Comparison of ENCODE assay signal across 9 cellular contexts in the genomic region with DNA sequence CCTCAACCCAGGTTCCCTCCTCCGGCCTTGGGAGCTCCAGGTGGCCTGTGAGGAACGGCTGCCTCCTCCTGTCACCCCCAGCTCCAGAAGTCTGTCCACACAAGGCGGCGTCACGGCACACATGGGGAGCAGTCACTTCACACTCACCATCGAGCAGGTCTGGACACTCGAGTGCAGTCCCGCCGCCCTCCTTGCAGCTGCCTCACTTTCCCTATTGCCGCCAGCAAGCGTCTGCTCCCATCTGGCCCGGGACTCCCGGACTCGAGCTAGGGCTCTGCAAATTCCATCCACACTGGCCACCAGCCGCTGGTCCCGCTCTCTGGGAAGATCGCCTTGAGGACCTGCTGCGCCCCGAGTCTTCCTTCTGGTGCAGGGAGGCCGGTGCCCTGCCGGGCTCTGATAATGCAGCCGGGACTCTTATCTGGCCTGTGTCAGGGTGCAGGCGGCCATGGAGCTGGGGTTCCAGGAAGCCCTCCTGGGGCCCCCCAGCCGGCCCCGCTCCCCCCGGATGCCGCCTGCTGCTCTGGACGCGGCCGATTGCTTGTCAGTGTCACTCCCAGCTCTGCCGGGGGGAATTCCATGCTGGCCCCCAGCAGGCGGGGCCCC. TPM values are rescaled to one million over a fixed set of nuclear protein-coding genes. Genes with fewer than 3 reads are reported as not detected.
A peak's percentile ranks its signal among the peaks of the same experiment; 100 is the strongest.
DNase-seq lines count a peak whose midpoint lies in the region; ATAC-seq and TF ChIP-seq lines count a peak whose summit lies in the region.
"Had no signal": no experiment of that assay in that cellular context is flagged by ENCODE, and none has a peak within 500 bp of the region (broad histone marks: within the 10 kb centered on the region; RNA-seq: fewer than 3 reads in every experiment).

RIPOR3 (minus strand) TSS at position 564 of the 606 bp plus-strand sequence; CDS start at position 150, 414 bp downstream.

- H3K27ac ChIP-seq in psoas muscle = peak within 1 kb of the TSS; percentile 16

- no peak for TF ChIP-seq CTCF in psoas muscle (IDR thresholded peaks at IDR 0.05)

- peak within 1 kb of the TSS; percentile 63 for H3K4me3 ChIP-seq in psoas muscle

- H3K9me3 ChIP-seq in psoas muscle = no peaks in the 10 kb centered on the region

- no peaks in the 10 kb centered on the region for H3K4me1 ChIP-seq in psoas muscle

- intact Hi-C loops in left ventricle myocardium superior (cut with micrococcal nuclease) = no loop called here
- intact Hi-C loops in psoas muscle (cut with DNase I) = no loop called here

- H3K36me3 ChIP-seq in psoas muscle (ENCODE audit: insufficient read depth in 1 of 2, low read depth in 1 of 2) = no peaks in the 10 kb centered on the region

- peak; percentile 45 for DNase-seq in EL
- peak; percentile 16 for DNase-seq in activated CD8-positive, alpha-beta memory T cell treated with anti-CD3 and anti-CD28 coated beads, Interleukin-2, amount 50 U/mL, for 4 hours
- peak; percentile 66 for DNase-seq in left ventricle myocardium superior
- DNase-seq in psoas muscle = peak; percentile 37 to 69
- DNase-seq in stimulated activated CD4-positive, alpha-beta T cell treated with anti-CD3 and anti-CD28 coated beads, Interleukin-2, amount 100 ng/mL, for 48 hours = no peak
- DNase-seq in NCI-H128 (lab: John Stamatoyannopoulos, UW; ENCODE audit: unreplicated experiment) = no peak
- DNase-seq: SW 1271 had no signal

- WGBS in psoas muscle, 3 donors = 12 to 19% (median 16%) methylated on average over 31 to 32 of the region's 32 CpGs

- peaks cover 0 to 21% (median 0%) of the 10 kb centered on the region in 3 donors for H3K27me3 ChIP-seq in psoas muscle (ENCODE audit: insufficient read depth in 3 of 3, low read length in 2 of 3)

- ATAC-seq in left ventricle myocardium superior (peak; percentile 49), psoas muscle (peak; percentile 34 to 63 (median 47)), GM21423 (IDR thresholded peaks at IDR 0.05; ENCODE audit: unreplicated experiment) (no peak), HG02642 (IDR thresholded peaks at IDR 0.05; ENCODE audit: poor library complexity, unreplicated experiment) (no peak)

RNA-seq across cellular contexts. Expression of gene RIPOR3, which starts in this region (rescaled TPM):
- 8.0 TPM for total RNA-seq in left ventricle myocardium superior
- total RNA-seq in psoas muscle = 1 to 10 TPM; 3.1 to 5.2 (median 4.5) TPM
- 1 to 10 TPM; 5.4 to 5.7 (median 5.6) TPM for polyA plus RNA-seq in psoas muscle

Comparison
In these comparisons a context has a peak if more than half of its experiments do, and no peak if none do; other contexts are left out.
1. DNase-seq: peak in EL (single experiment), activated CD8-positive, alpha-beta memory T cell treated with anti-CD3 and anti-CD28 coated beads, Interleukin-2, amount 50 U/mL, for 4 hours (single experiment), left ventricle myocardium superior (single experiment) and psoas muscle (2 of 2); none in stimulated activated CD4-positive, alpha-beta T cell treated with anti-CD3 and anti-CD28 coated beads, Interleukin-2, amount 100 ng/mL, for 48 hours (0 of 2) and NCI-H128 (single experiment).
2. ATAC-seq: peak in left ventricle myocardium superior (single experiment) and psoas muscle (4 of 4); none in GM21423 (single experiment) and HG02642 (single experiment).